In genomic region chr10:79509306-79509938, GRCh38 we compare ENCODE assay signal across 12 cellular contexts. TPM values are rescaled to one million over a fixed set of nuclear protein-coding genes. Genes with fewer than 3 reads are reported as not detected.
DNase-seq lines count a peak whose midpoint lies in the region; ATAC-seq, FAIRE-seq and TF ChIP-seq lines count a peak whose summit lies in the region.
"Not testable (repeated sequence)": the region's sequence is repeated elsewhere in the genome, so short reads cannot be mapped to it uniquely, and the experiment has no call there.
"Had no signal": no experiment of that assay in that cellular context is flagged by ENCODE, and none has a peak within 500 bp of the region (broad histone marks: within the 10 kb centered on the region; RNA-seq: fewer than 3 reads in every experiment).

No MANE protein-coding gene starts in this region.

- H3K18ac ChIP-seq in IMR-90 (ENCODE audit: low read depth, low read length): not testable (repeated sequence)

- H3K27me3 ChIP-seq in IMR-90 (ENCODE audit: control insufficient read depth, insufficient read depth, low read length); gastroesophageal sphincter; HepG2 (ENCODE audit: control insufficient read depth in 1 of 2, insufficient read depth in 2 of 2, low read length in 2 of 2): not testable (repeated sequence)

- CTCF ChIA-PET in IMR-90 (lab: Yijun Ruan, JAX); HepG2 (lab: Yijun Ruan, JAX; ENCODE audit: low intra/inter-chr PET ratio, low total read pairs): not testable (repeated sequence)

- H3K79me1 ChIP-seq in IMR-90 (ENCODE audit: low read depth in 1 of 2, low read length in 2 of 2): not testable (repeated sequence)

- H3K56ac ChIP-seq in IMR-90 (ENCODE audit: extremely low read depth, insufficient read depth, low read length): not testable (repeated sequence)

- H2BK20ac ChIP-seq in IMR-90 (ENCODE audit: low read depth, low read length): not testable (repeated sequence)

- H3K36me3 Mint-ChIP-seq in HFFc6 (ENCODE audit: low read depth); activated T-cell treated with anti-CD3 and anti-CD28 coated beads, Interleukin-2, amount 50 U/mL, for 72 hours (ENCODE audit: insufficient read depth in 2 of 2): not testable (repeated sequence)

- H3K79me2 ChIP-seq in HepG2 (ENCODE audit: insufficient read depth, low read length): not testable (repeated sequence)

- not testable (repeated sequence) for H3K4me2 ChIP-seq in IMR-90 (ENCODE audit: low read depth, low read length); HepG2 (ENCODE audit: low read depth, low read length)

- TF ChIP-seq CTCF in HFFc6 (IDR thresholded peaks at IDR 0.05): peak; percentile 31; the same call in 1 of the 2 replicates
- not testable (repeated sequence) for TF ChIP-seq CTCF in IMR-90 (conservative IDR thresholded peaks at IDR 0.05; ENCODE audit: low read depth, low read length); gastroesophageal sphincter (IDR thresholded peaks at IDR 0.05); HepG2 (CRISPR knock-in tag; IDR thresholded peaks at IDR 0.05)

- in situ Hi-C loops in IMR-90 (cut with MboI; ENCODE audit: low sequenced_read_pairs); HepG2 (cut with HindIII; ENCODE audit: extremely low pct_ligation_motif_present, low pct_unique_long_range_greater_than_20kb): not testable (repeated sequence)

- not testable (repeated sequence) for TF ChIP-seq POLR2A in GM12892 (IDR thresholded peaks at IDR 0.05; ENCODE audit: low read depth, low read length); IMR-90 (IDR thresholded peaks at IDR 0.05; ENCODE audit: low read depth, low read length); gastroesophageal sphincter (IDR thresholded peaks at IDR 0.05); HepG2 (IDR thresholded peaks at IDR 0.05; ENCODE audit: insufficient read depth in 1 of 2, low read depth in 2 of 2, low read length in 2 of 2)

- TF ChIP-seq RAD21 in IMR-90 (IDR thresholded peaks at IDR 0.05; ENCODE audit: low read length); HepG2 (CRISPR knock-in tag; IDR thresholded peaks at IDR 0.05): not testable (repeated sequence)

- H3K9me1 ChIP-seq in IMR-90 (ENCODE audit: insufficient read depth, low read length): not testable (repeated sequence)

- not testable (repeated sequence) for H2BK5ac ChIP-seq in IMR-90 (ENCODE audit: low read depth, low read length, poor library complexity, severe bottlenecking)

- not testable (repeated sequence) for H3K14ac ChIP-seq in IMR-90 (replicated peaks; ENCODE audit: low read depth, low read length)

- not testable (repeated sequence) for H3K4me1 ChIP-seq in IMR-90 (ENCODE audit: control insufficient read depth, insufficient read depth, low read length); gastroesophageal sphincter; HepG2 (ENCODE audit: insufficient read depth, low read length)

- H4K20me1 ChIP-seq in IMR-90 (ENCODE audit: insufficient read depth, low read length); HepG2 (ENCODE audit: insufficient read depth, low read length): not testable (repeated sequence)

- not testable (repeated sequence) for H3K9ac ChIP-seq in IMR-90 (ENCODE audit: low read depth, low read length); HepG2 (ENCODE audit: insufficient read depth, low read depth, low read length)

- dilution Hi-C loops in IMR-90 (cut with HindIII; ENCODE audit: low sequenced_read_pairs, unreplicated experiment): not testable (repeated sequence)

- TF ChIP-seq EP300 in gastroesophageal sphincter (IDR thresholded peaks at IDR 0.05); HepG2 (IDR thresholded peaks at IDR 0.05; ENCODE audit: low read depth in 2 of 2, low read length in 2 of 2); HepG2 (CRISPR knock-in tag; IDR thresholded peaks at IDR 0.05; ENCODE audit: borderline replicate concordance): not testable (repeated sequence)

- not testable (repeated sequence) for H3K9me3 ChIP-seq in IMR-90 (ENCODE audit: control insufficient read depth, insufficient read depth, low read length); gastroesophageal sphincter; HepG2 (ENCODE audit: low read length)

- BruUV-seq in IMR-90 (replicated peaks; lab: Mats Ljungman, UMichigan); HepG2 (replicated peaks; lab: Mats Ljungman, UMichigan): not testable (repeated sequence)

- not testable (repeated sequence) for H3K36me3 ChIP-seq in IMR-90 (ENCODE audit: control insufficient read depth, insufficient read depth, low read length); gastroesophageal sphincter; HepG2 (replicated peaks in 1 of 2; ENCODE audit: control insufficient read depth in 1 of 2, insufficient read depth in 2 of 2, low read length in 2 of 2)

- H4K5ac ChIP-seq in IMR-90 (ENCODE audit: low read depth, low read length): not testable (repeated sequence)

- ATAC-seq in GM19452 (IDR thresholded peaks at IDR 0.05; ENCODE audit: unreplicated experiment) (peak; percentile 62), IMR-90 (ENCODE audit: low read depth) (peak; percentile 65), gastroesophageal sphincter (peak; percentile 69), HepG2 (peak; percentile 86)
- peak; percentile 43 for ATAC-seq in activated T-cell treated with anti-CD3 and anti-CD28 coated beads, Interleukin-2, amount 50 U/mL, for 72 hours (replicated peaks in 1 of 2)
- peak; percentile 43 for ATAC-seq in stimulated activated naive CD8-positive, alpha-beta T cell treated with anti-CD3 and anti-CD28 coated beads, Interleukin-15, amount 100 ng/mL, for 72 hours

- not testable (repeated sequence) for H3K27me3 Mint-ChIP-seq in HFFc6 (ENCODE audit: insufficient read depth)
- H3K27me3 Mint-ChIP-seq in activated T-cell treated with anti-CD3 and anti-CD28 coated beads, Interleukin-2, amount 50 U/mL, for 72 hours (ENCODE audit: low read depth): peaks cover 17% of the 10 kb centered on the region
- H3K27me3 Mint-ChIP-seq in stimulated activated naive CD8-positive, alpha-beta T cell treated with anti-CD3 and anti-CD28 coated beads, Interleukin-15, amount 100 ng/mL, for 72 hours: peaks cover 23% of the 10 kb centered on the region

- peak; percentile 68 for FAIRE-seq in GM12892 (lab: Jason Lieb, UNC)
- FAIRE-seq in HepG2 (lab: Jason Lieb, UNC): peak; percentile 97

- H3K4me3 ChIP-seq in IMR-90 (ENCODE audit: insufficient read depth, low read depth, low read length); gastroesophageal sphincter; HepG2 (replicated peaks in 1 of 3; ENCODE audit: insufficient read depth in 1 of 3, low read depth in 2 of 3, low read length in 3 of 3): not testable (repeated sequence)

- H3K4me3 Mint-ChIP-seq in HFFc6; activated T-cell treated with anti-CD3 and anti-CD28 coated beads, Interleukin-2, amount 50 U/mL, for 72 hours; stimulated activated naive CD8-positive, alpha-beta T cell treated with anti-CD3 and anti-CD28 coated beads, Interleukin-15, amount 100 ng/mL, for 72 hours: not testable (repeated sequence)

- no CpG with 5 or more reads among the region's 3 CpGs for WGBS in IMR-90 (ENCODE audit: extremely low coverage in 2 of 2, insufficient read length in 1 of 2), 2 experiments
- no CpG with 5 or more reads among the region's 3 CpGs for WGBS in gastroesophageal sphincter (ENCODE audit: low coverage in 1 of 2), 2 donors
- WGBS in HepG2 (ENCODE audit: low lambda C conversion rate): 15% methylated on average over 2 of the region's 3 CpGs

- H2AK5ac ChIP-seq in IMR-90 (ENCODE audit: low read depth, low read length): not testable (repeated sequence)

- H4K8ac ChIP-seq in IMR-90 (ENCODE audit: low read depth in 2 of 2, low read length in 2 of 2): not testable (repeated sequence)

- H2BK15ac ChIP-seq in IMR-90 (ENCODE audit: low read depth, low read length): not testable (repeated sequence)

- not testable (repeated sequence) for H3K4ac ChIP-seq in IMR-90 (ENCODE audit: low read depth, low read length)

- peaks cover 31% of the 10 kb centered on the region for H3K4me1 Mint-ChIP-seq in HFFc6 (ENCODE audit: low read depth)
- H3K4me1 Mint-ChIP-seq in activated T-cell treated with anti-CD3 and anti-CD28 coated beads, Interleukin-2, amount 50 U/mL, for 72 hours (ENCODE audit: low read depth); stimulated activated naive CD8-positive, alpha-beta T cell treated with anti-CD3 and anti-CD28 coated beads, Interleukin-15, amount 100 ng/mL, for 72 hours: not testable (repeated sequence)

- POLR2A ChIA-PET in IMR-90 (lab: Charles Lee; ENCODE audit: unreplicated experiment); HepG2 (lab: Yijun Ruan, JAX): not testable (repeated sequence)

- H4K91ac ChIP-seq in IMR-90 (ENCODE audit: insufficient read depth, low read depth, low read length): not testable (repeated sequence)

- DNase-seq in GM12892 (ENCODE audit: insufficient read length); HFFc6; IMR-90; activated T-cell treated with anti-CD3 and anti-CD28 coated beads, Interleukin-2, amount 50 U/mL, for 72 hours; HepG2 (ENCODE audit: low spot score); stimulated activated naive CD8-positive, alpha-beta T cell treated with anti-CD3 and anti-CD28 coated beads, Interleukin-15, amount 100 ng/mL, for 72 hours: not testable (repeated sequence)

- not testable (repeated sequence) for H3K27ac ChIP-seq in IMR-90 (ENCODE audit: insufficient read depth, low read length); gastroesophageal sphincter; HepG2 (ENCODE audit: extremely low read length, insufficient read depth, low read length)

- H3K9me3 Mint-ChIP-seq in HFFc6; activated T-cell treated with anti-CD3 and anti-CD28 coated beads, Interleukin-2, amount 50 U/mL, for 72 hours; stimulated activated naive CD8-positive, alpha-beta T cell treated with anti-CD3 and anti-CD28 coated beads, Interleukin-15, amount 100 ng/mL, for 72 hours: not testable (repeated sequence)

- H2AK9ac ChIP-seq in IMR-90 (replicated peaks; ENCODE audit: low read depth, low read length, poor library complexity): not testable (repeated sequence)

- intact Hi-C loops in IMR-90 (cut with micrococcal nuclease); HepG2 (cut with micrococcal nuclease; ENCODE audit: unreplicated experiment): not testable (repeated sequence)

- not testable (repeated sequence) for H3K27ac Mint-ChIP-seq in HFFc6; activated T-cell treated with anti-CD3 and anti-CD28 coated beads, Interleukin-2, amount 50 U/mL, for 72 hours; stimulated activated naive CD8-positive, alpha-beta T cell treated with anti-CD3 and anti-CD28 coated beads, Interleukin-15, amount 100 ng/mL, for 72 hours

- H2AFZ ChIP-seq in IMR-90 (replicated peaks; ENCODE audit: low read length, poor library complexity); HepG2 (ENCODE audit: low read length): not testable (repeated sequence)

- H3K23ac ChIP-seq in IMR-90 (ENCODE audit: low read depth, low read length): not testable (repeated sequence)

- H2BK120ac ChIP-seq in IMR-90 (ENCODE audit: low read depth, low read length): not testable (repeated sequence)

RNA-seq across cellular contexts. Expression of gene EIF5AL1, which starts 2.9 kb away (rescaled TPM):
- 1.4 TPM for polyA plus RNA-seq in GM12892 (2012; ENCODE audit: missing spikeins)
- total RNA-seq in HFFc6 (2021; fragmentation: NEBNext Ultra II Directional; extraction: Animal tissue kit (Norgen Biotek cat#: 25700)): under 1 TPM; 0.41 to 0.61 (median 0.48) TPM
- total RNA-seq in IMR-90 (2012; rRNA removed) (1.1 and 1.7 TPM in 2 replicates), gastroesophageal sphincter (under 1 TPM; 0.16 to 0.35 (median 0.23) TPM), HepG2 (2016; rRNA removed; fragmentation: Illumina TruSeq; extraction: Trizol) (0.14 and 0.22 TPM in 2 replicates)
- polyA plus RNA-seq in IMR-90 (2012; rRNA removed) (0.59 and 1.4 TPM in 2 replicates), HepG2 (2011; rRNA removed) (0.34 and 0.50 TPM in 2 replicates)
- polyA plus RNA-seq in IMR-90 (2012; cell fraction: cytosol; rRNA removed): 0.14 and 0.64 TPM in 2 replicates
- polyA plus RNA-seq in IMR-90 (2012; cell fraction: nucleus; rRNA removed; ENCODE audit: low replicate concordance): 0.45 and 0.69 TPM in 2 replicates
- total RNA-seq in activated T-cell treated with anti-CD3 and anti-CD28 coated beads, Interleukin-2, amount 50 U/mL, for 72 hours: under 1 TPM; 0.07 to 0.10 TPM
- total RNA-seq in HepG2 (2016; cell fraction: cytosol; rRNA removed; fragmentation: Illumina TruSeq; extraction: Trizol; ENCODE audit: low read depth): 0.18 and 0.20 TPM in 2 replicates
- total RNA-seq in HepG2 (2016; cell fraction: insoluble cytoplasmic fraction; rRNA removed; fragmentation: Illumina TruSeq; extraction: Trizol): 0.15 TPM in 2 replicates
- 0.09 and 0.10 TPM in 2 replicates for total RNA-seq in HepG2 (2016; cell fraction: membrane; rRNA removed; fragmentation: Illumina TruSeq; extraction: Trizol)
- total RNA-seq in HepG2 (2016; cell fraction: nucleus; rRNA removed; fragmentation: Illumina TruSeq; extraction: Trizol): not detected in 2 replicates
- polyA plus RNA-seq in HepG2 (2011; cell fraction: cytosol; rRNA removed): 0.42 and 1.0 TPM in 2 replicates
- 0.10 and 0.28 TPM in 2 replicates for polyA plus RNA-seq in HepG2 (2011; cell fraction: nucleus; rRNA removed)
- polyA plus RNA-seq in HepG2 (2012): 1.0 and 1.3 TPM in 2 replicates
- 0.35 and 0.40 TPM in 2 replicates for polyA plus RNA-seq in HepG2 (2016; cell fraction: cytosol; fragmentation: Illumina TruSeq; extraction: Trizol; ENCODE audit: low read depth)
- polyA plus RNA-seq in HepG2 (2016; cell fraction: insoluble cytoplasmic fraction; fragmentation: Illumina TruSeq; extraction: Trizol; ENCODE audit: low read depth): 0.53 and 0.80 TPM in 2 replicates
- 0.42 and 0.56 TPM in 2 replicates for polyA plus RNA-seq in HepG2 (2016; cell fraction: membrane; fragmentation: Illumina TruSeq; extraction: Trizol; ENCODE audit: low read depth)
- polyA plus RNA-seq in HepG2 (2016; cell fraction: nucleus; fragmentation: Illumina TruSeq; extraction: Trizol; ENCODE audit: insufficient read depth, low read depth): 0.33 and 0.45 TPM in 2 replicates
- polyA minus RNA-seq in HepG2 (2011; rRNA and poly(A)+ RNA removed; ENCODE audit: low replicate concordance): 0.14 and 0.80 TPM in 2 replicates
- 0.26 and 0.30 TPM in 2 replicates for polyA minus RNA-seq in HepG2 (2011; cell fraction: cytosol; rRNA and poly(A)+ RNA removed)
- polyA minus RNA-seq in HepG2 (2011; cell fraction: nucleus; rRNA and poly(A)+ RNA removed): 0.12 and 0.13 TPM in 2 replicates

RNA-seq across cellular contexts. Expression of gene SFTPA2, which starts 50.8 kb away (rescaled TPM):
- not detected for polyA plus RNA-seq in GM12892 (2012; ENCODE audit: missing spikeins)
- not detected for total RNA-seq in HFFc6 (2021; fragmentation: NEBNext Ultra II Directional; extraction: Animal tissue kit (Norgen Biotek cat#: 25700))
- not detected in 2 replicates for total RNA-seq in IMR-90 (2012; rRNA removed)
- not detected in 2 replicates for polyA plus RNA-seq in IMR-90 (2012; rRNA removed)
- not detected in 2 replicates for polyA plus RNA-seq in IMR-90 (2012; cell fraction: cytosol; rRNA removed)
- polyA plus RNA-seq in IMR-90 (2012; cell fraction: nucleus; rRNA removed; ENCODE audit: low replicate concordance): 0.03 TPM in 1 of 2 replicates, not detected in the other
- not detected for total RNA-seq in activated T-cell treated with anti-CD3 and anti-CD28 coated beads, Interleukin-2, amount 50 U/mL, for 72 hours
- total RNA-seq in gastroesophageal sphincter: under 1 TPM in 1 of 4 donors, not detected in 3; 0.16 TPM
- total RNA-seq in HepG2 (2016; rRNA removed; fragmentation: Illumina TruSeq; extraction: Trizol): not detected in 2 replicates
- not detected in 2 replicates for total RNA-seq in HepG2 (2016; cell fraction: cytosol; rRNA removed; fragmentation: Illumina TruSeq; extraction: Trizol; ENCODE audit: low read depth)
- total RNA-seq in HepG2 (2016; cell fraction: insoluble cytoplasmic fraction; rRNA removed; fragmentation: Illumina TruSeq; extraction: Trizol): not detected in 2 replicates
- not detected in 2 replicates for total RNA-seq in HepG2 (2016; cell fraction: membrane; rRNA removed; fragmentation: Illumina TruSeq; extraction: Trizol)
- total RNA-seq in HepG2 (2016; cell fraction: nucleus; rRNA removed; fragmentation: Illumina TruSeq; extraction: Trizol): not detected in 2 replicates
- 0.04 and 0.07 TPM in 2 replicates for polyA plus RNA-seq in HepG2 (2011; rRNA removed)
- polyA plus RNA-seq in HepG2 (2011; cell fraction: cytosol; rRNA removed): 0.03 TPM in 1 of 2 replicates, not detected in the other
- 0.18 and 0.31 TPM in 2 replicates for polyA plus RNA-seq in HepG2 (2011; cell fraction: nucleus; rRNA removed)
- polyA plus RNA-seq in HepG2 (2012): 0.07 TPM in 1 of 2 replicates, not detected in the other
- polyA plus RNA-seq in HepG2 (2016; cell fraction: cytosol; fragmentation: Illumina TruSeq; extraction: Trizol; ENCODE audit: low read depth): not detected in 2 replicates
- not detected in 2 replicates for polyA plus RNA-seq in HepG2 (2016; cell fraction: insoluble cytoplasmic fraction; fragmentation: Illumina TruSeq; extraction: Trizol; ENCODE audit: low read depth)
- not detected in 2 replicates for polyA plus RNA-seq in HepG2 (2016; cell fraction: membrane; fragmentation: Illumina TruSeq; extraction: Trizol; ENCODE audit: low read depth)
- not detected in 2 replicates for polyA plus RNA-seq in HepG2 (2016; cell fraction: nucleus; fragmentation: Illumina TruSeq; extraction: Trizol; ENCODE audit: insufficient read depth, low read depth)
- polyA minus RNA-seq in HepG2 (2011; rRNA and poly(A)+ RNA removed; ENCODE audit: low replicate concordance): not detected in 2 replicates
- polyA minus RNA-seq in HepG2 (2011; cell fraction: cytosol; rRNA and poly(A)+ RNA removed): not detected in 2 replicates
- 0.87 TPM in 1 of 2 replicates, not detected in the other for polyA minus RNA-seq in HepG2 (2011; cell fraction: nucleus; rRNA and poly(A)+ RNA removed)
- total RNA-seq: glomerular endothelial cell, MCF 10A, subcutaneous adipose tissue had no signal
- polyA plus RNA-seq: BJ had no signal
